ENCODE assay signal across 20 cellular contexts in genomic region chr18:13186687-13187086, GRCh38. TPM values are rescaled to one million over a fixed set of nuclear protein-coding genes. Genes with fewer than 3 reads are reported as not detected.
A peak's percentile ranks its signal among the peaks of the same experiment; 100 is the strongest.
DNase-seq lines count a peak whose midpoint lies in the region; ATAC-seq and TF ChIP-seq lines count a peak whose summit lies in the region.
"Had no signal": no experiment of that assay in that cellular context is flagged by ENCODE, and none has a peak within 500 bp of the region (broad histone marks: within the 10 kb centered on the region; RNA-seq: fewer than 3 reads in every experiment).

No MANE protein-coding gene starts in this region.

- DNase-seq in left ventricle myocardium superior = no peak
- DNase-seq in Right ventricle myocardium inferior (ENCODE audit: missing footprints) = no peak
- peak; percentile 8 for DNase-seq in NCI-H2171 treated with DMSO at 0.1 percent for 48 hours (lab: John Stamatoyannopoulos, UW)
- DNase-seq in right lobe of liver = no peak
- DNase-seq in SKM-1 treated with dmso at 0.1 percent for 144 hours (lab: John Stamatoyannopoulos, UW; ENCODE audit: unreplicated experiment) = no peak
- DNase-seq in NCI-H1930 (lab: John Stamatoyannopoulos, UW) = no peak
- DNase-seq: ACHN; C1 segment of cervical spinal cord; CD4-positive, CD25-positive, alpha-beta regulatory T cell; CD8-positive, alpha-beta memory T cell; COR-L47; DMS 273 treated with DMSO at 0.1 percent for 48 hours; DMS53; DND-41; EL had no signal

- no peaks in the 10 kb centered on the region for H3K36me3 ChIP-seq in right lobe of liver
- H3K36me3 ChIP-seq: BE2C, HAP-1 had no signal

- no peaks in the 10 kb centered on the region for H3K27me3 ChIP-seq in right lobe of liver
- H3K27me3 ChIP-seq: BE2C had no signal

- ATAC-seq in left ventricle myocardium superior (peak; percentile 25), Right ventricle myocardium inferior (no peak), right lobe of liver (peak; percentile 7 to 62 (median 54)), HG03378 (IDR thresholded peaks at IDR 0.05; ENCODE audit: unreplicated experiment) (no peak)
- ATAC-seq: GM12878 had no signal

- WGBS in right lobe of liver (ENCODE audit: insufficient coverage, low coverage, low lambda C conversion rate, missing lambda C conversion rate) = 40% methylated on average over 2 of the region's 6 CpGs

- intact Hi-C loops in left ventricle myocardium superior (cut with micrococcal nuclease) (no loop called here), Right ventricle myocardium inferior (cut with DNase I) (no loop called here), right lobe of liver (cut with DNase I) (no loop called here)

- H3K4me3 ChIP-seq in right lobe of liver = no peak overlapping the region
- H3K4me3 ChIP-seq: GM12878, HAP-1 had no signal

- TF ChIP-seq POLR2A in right lobe of liver (IDR thresholded peaks at IDR 0.05) = no peak

- H3K9me3 ChIP-seq in right lobe of liver = no peaks in the 10 kb centered on the region
- H3K9me3 ChIP-seq: BE2C, HAP-1 had no signal

- H3K4me1 ChIP-seq in right lobe of liver = peaks cover 0 to 39% (median 17%) of the 10 kb centered on the region in 4 donors
- H3K4me1 ChIP-seq: BE2C, HAP-1 had no signal

- peak overlapping the region in 2 of 3 donors; percentile 56 to 58 for H3K27ac ChIP-seq in right lobe of liver

- no peak for TF ChIP-seq CTCF in right lobe of liver (IDR thresholded peaks at IDR 0.05)

RNA-seq across cellular contexts. Expression of gene LDLRAD4, which starts 31.9 kb away (rescaled TPM):
- total RNA-seq in left ventricle myocardium superior (26.0 TPM), Right ventricle myocardium inferior (29.6 TPM), right lobe of liver (10 to 100 TPM; 10.6 to 66.4 (median 18.7) TPM)
- total RNA-seq: G401 had no signal

Comparison
In these comparisons a context has a peak if more than half of its experiments do, and no peak if none do; other contexts are left out.
1. ATAC-seq: peak in left ventricle myocardium superior (single experiment) and right lobe of liver (4 of 4); none in Right ventricle myocardium inferior (single experiment) and HG03378 (single experiment).